Comparison of ENCODE assay signal across 1 cellular context in the genomic region with DNA sequence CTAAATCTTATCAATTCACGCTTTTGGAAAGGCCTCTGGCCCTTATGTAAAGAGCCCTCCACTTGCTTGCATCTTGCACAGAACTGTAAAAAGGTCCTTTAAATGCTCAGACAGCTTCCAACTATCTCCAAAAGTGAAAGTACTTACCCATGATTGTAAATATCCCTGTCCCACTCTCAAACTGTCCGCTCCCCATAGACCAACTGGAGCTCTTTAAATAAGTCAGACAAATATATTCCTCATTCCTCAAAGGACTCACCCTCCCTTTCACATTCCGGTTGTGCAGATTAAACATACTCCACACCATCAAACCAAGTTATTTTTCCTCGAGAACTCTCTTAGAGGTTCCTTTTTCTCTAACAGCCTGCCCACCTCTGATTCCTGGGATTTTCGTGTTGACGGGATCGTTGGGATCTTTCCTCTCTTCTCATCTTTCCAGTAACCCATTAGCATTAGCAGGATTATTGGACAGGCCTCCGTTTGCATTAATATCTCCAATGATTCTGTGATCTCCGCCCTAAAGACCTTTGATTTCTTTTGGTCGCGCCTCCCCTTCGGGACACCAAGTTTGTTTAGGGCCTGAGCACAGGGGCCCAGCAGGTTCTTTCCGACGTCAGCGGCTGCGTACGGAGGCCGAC.
TF ChIP-seq lines count a peak whose summit lies in the region.

No MANE protein-coding gene starts in this region.

TF ChIP-seq in HepG2, 621 proteins besides CTCF, POLR2A, EP300 and RAD21 (continued from another document and continues in another):
- peak; percentile 16; the same call in 1 of the 2 replicates for TF ChIP-seq NR2F2 (IDR thresholded peaks at IDR 0.05; ENCODE audit: borderline replicate concordance, low read depth)
- no peak for TF ChIP-seq MED1 (CRISPR knock-in tag; IDR thresholded peaks at IDR 0.05)
- TF ChIP-seq ZFYVE20 (CRISPR knock-in tag; IDR thresholded peaks at IDR 0.05; ENCODE audit: borderline replicate concordance, low read depth), result no peak
- no peak for TF ChIP-seq ZNF567 (CRISPR knock-in tag; IDR thresholded peaks at IDR 0.05; ENCODE audit: borderline replicate concordance)
- TF ChIP-seq NKX3-1 (CRISPR knock-in tag; IDR thresholded peaks at IDR 0.05), result no peak
- TF ChIP-seq, protein P1, sequence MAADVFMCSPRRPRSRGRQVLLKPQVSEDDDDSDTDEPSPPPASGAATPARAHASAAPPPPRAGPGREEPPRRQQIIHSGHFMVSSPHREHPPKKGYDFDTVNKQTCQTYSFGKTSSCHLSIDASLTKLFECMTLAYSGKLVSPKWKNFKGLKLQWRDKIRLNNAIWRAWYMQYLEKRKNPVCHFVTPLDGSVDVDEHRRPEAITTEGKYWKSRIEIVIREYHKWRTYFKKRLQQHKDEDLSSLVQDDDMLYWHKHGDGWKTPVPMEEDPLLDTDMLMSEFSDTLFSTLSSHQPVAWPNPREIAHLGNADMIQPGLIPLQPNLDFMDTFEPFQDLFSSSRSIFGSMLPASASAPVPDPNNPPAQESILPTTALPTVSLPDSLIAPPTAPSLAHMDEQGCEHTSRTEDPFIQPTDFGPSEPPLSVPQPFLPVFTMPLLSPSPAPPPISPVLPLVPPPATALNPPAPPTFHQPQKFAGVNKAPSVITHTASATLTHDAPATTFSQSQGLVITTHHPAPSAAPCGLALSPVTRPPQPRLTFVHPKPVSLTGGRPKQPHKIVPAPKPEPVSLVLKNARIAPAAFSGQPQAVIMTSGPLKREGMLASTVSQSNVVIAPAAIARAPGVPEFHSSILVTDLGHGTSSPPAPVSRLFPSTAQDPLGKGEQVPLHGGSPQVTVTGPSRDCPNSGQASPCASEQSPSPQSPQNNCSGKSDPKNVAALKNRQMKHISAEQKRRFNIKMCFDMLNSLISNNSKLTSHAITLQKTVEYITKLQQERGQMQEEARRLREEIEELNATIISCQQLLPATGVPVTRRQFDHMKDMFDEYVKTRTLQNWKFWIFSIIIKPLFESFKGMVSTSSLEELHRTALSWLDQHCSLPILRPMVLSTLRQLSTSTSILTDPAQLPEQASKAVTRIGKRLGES (CRISPR knock-in tag; IDR thresholded peaks at IDR 0.05; ENCODE audit: borderline replicate concordance), result no peak
- no peak for TF ChIP-seq LCORL (IDR thresholded peaks at IDR 0.05)
- TF ChIP-seq LCORL (CRISPR knock-in tag; IDR thresholded peaks at IDR 0.05), result 0 out of 2 replicates have a peak, but pooled peaks have one; percentile 24
- no peak for TF ChIP-seq ATRX (CRISPR knock-in tag; IDR thresholded peaks at IDR 0.05; ENCODE audit: borderline replicate concordance)
- TF ChIP-seq, protein P2, sequence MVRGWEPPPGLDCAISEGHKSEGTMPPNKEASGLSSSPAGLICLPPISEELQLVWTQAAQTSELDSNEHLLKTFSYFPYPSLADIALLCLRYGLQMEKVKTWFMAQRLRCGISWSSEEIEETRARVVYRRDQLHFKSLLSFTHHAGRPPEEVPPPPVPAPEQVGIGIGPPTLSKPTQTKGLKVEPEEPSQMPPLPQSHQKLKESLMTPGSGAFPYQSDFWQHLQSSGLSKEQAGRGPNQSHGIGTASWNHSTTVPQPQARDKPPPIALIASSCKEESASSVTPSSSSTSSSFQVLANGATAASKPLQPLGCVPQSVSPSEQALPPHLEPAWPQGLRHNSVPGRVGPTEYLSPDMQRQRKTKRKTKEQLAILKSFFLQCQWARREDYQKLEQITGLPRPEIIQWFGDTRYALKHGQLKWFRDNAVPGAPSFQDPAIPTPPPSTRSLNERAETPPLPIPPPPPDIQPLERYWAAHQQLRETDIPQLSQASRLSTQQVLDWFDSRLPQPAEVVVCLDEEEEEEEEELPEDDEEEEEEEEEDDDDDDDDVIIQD (CRISPR knock-in tag; IDR thresholded peaks at IDR 0.05; ENCODE audit: low read depth), result no peak
- TF ChIP-seq FOXA1 (IDR thresholded peaks at IDR 0.05), result no peak
- peak; percentile 65 for TF ChIP-seq FOXA1 (CRISPR knock-in tag; IDR thresholded peaks at IDR 0.05)
- no peak for TF ChIP-seq ZFP62 (CRISPR knock-in tag; IDR thresholded peaks at IDR 0.05)
- TF ChIP-seq JARID2 (CRISPR knock-in tag; IDR thresholded peaks at IDR 0.05; ENCODE audit: insufficient replicate concordance), result no peak
- no peak for TF ChIP-seq NR2C2 (CRISPR knock-in tag; IDR thresholded peaks at IDR 0.05; ENCODE audit: borderline replicate concordance)
- no peak for TF ChIP-seq FOXO1 (CRISPR knock-in tag; IDR thresholded peaks at IDR 0.05)
- no peak for TF ChIP-seq FOXC1 (CRISPR knock-in tag; IDR thresholded peaks at IDR 0.05; ENCODE audit: borderline replicate concordance)
- TF ChIP-seq PHB2 (IDR thresholded peaks at IDR 0.05; ENCODE audit: partially characterized antibody), result no peak
- no peak for TF ChIP-seq SALL2 (CRISPR knock-in tag; IDR thresholded peaks at IDR 0.05)
- no peak for TF ChIP-seq HMGA1 (CRISPR knock-in tag; conservative IDR thresholded peaks at IDR 0.05)
- no peak for TF ChIP-seq ZNF562 (CRISPR knock-in tag; IDR thresholded peaks at IDR 0.05; ENCODE audit: borderline replicate concordance)
- no peak for TF ChIP-seq ZNF430 (CRISPR knock-in tag; IDR thresholded peaks at IDR 0.05)
- no peak for TF ChIP-seq SOX5 (CRISPR knock-in tag; IDR thresholded peaks at IDR 0.05; ENCODE audit: borderline replicate concordance)
- TF ChIP-seq ZNF768 (CRISPR knock-in tag; IDR thresholded peaks at IDR 0.05), result no peak
- no peak for TF ChIP-seq NFYC (CRISPR knock-in tag; IDR thresholded peaks at IDR 0.05)
- TF ChIP-seq HMG20B (CRISPR knock-in tag; conservative IDR thresholded peaks at IDR 0.05), result no peak
- TF ChIP-seq MAZ (IDR thresholded peaks at IDR 0.05; ENCODE audit: borderline replicate concordance, low read depth, low read length), result no peak
- TF ChIP-seq MAZ (CRISPR knock-in tag; IDR thresholded peaks at IDR 0.05; ENCODE audit: low read depth), result 0 out of 2 replicates have a peak, but pooled peaks have one; percentile 57
- no peak for TF ChIP-seq TEAD3 (CRISPR knock-in tag; optimal IDR thresholded peaks at IDR 0.05; ENCODE audit: borderline replicate concordance)
- no peak for TF ChIP-seq SNRNP70 (IDR thresholded peaks at IDR 0.05; ENCODE audit: low read depth, low read length)
- TF ChIP-seq SAP130 (CRISPR knock-in tag; IDR thresholded peaks at IDR 0.05; ENCODE audit: low read depth), result 0 out of 2 replicates have a peak, but pooled peaks have one; percentile 11
- no peak for TF ChIP-seq GTF3A (CRISPR knock-in tag; conservative IDR thresholded peaks at IDR 0.05)
- no peak for TF ChIP-seq GPN1 (CRISPR knock-in tag; IDR thresholded peaks at IDR 0.05; ENCODE audit: borderline replicate concordance)
- TF ChIP-seq MAFK (conservative IDR thresholded peaks at IDR 0.05 in 1 of 2, IDR thresholded peaks at IDR 0.05 in 1 of 2; ENCODE audit: low read length in 2 of 2), result no peak
- no peak for TF ChIP-seq ATF7-NPFF (CRISPR knock-in tag; IDR thresholded peaks at IDR 0.05; ENCODE audit: low read depth)
- TF ChIP-seq CC2D1A (CRISPR knock-in tag; IDR thresholded peaks at IDR 0.05), result no peak
- no peak for TF ChIP-seq RFXAP (CRISPR knock-in tag; IDR thresholded peaks at IDR 0.05; ENCODE audit: borderline replicate concordance)
- no peak for TF ChIP-seq RBAK (CRISPR knock-in tag; IDR thresholded peaks at IDR 0.05)
- TF ChIP-seq, protein P3, sequence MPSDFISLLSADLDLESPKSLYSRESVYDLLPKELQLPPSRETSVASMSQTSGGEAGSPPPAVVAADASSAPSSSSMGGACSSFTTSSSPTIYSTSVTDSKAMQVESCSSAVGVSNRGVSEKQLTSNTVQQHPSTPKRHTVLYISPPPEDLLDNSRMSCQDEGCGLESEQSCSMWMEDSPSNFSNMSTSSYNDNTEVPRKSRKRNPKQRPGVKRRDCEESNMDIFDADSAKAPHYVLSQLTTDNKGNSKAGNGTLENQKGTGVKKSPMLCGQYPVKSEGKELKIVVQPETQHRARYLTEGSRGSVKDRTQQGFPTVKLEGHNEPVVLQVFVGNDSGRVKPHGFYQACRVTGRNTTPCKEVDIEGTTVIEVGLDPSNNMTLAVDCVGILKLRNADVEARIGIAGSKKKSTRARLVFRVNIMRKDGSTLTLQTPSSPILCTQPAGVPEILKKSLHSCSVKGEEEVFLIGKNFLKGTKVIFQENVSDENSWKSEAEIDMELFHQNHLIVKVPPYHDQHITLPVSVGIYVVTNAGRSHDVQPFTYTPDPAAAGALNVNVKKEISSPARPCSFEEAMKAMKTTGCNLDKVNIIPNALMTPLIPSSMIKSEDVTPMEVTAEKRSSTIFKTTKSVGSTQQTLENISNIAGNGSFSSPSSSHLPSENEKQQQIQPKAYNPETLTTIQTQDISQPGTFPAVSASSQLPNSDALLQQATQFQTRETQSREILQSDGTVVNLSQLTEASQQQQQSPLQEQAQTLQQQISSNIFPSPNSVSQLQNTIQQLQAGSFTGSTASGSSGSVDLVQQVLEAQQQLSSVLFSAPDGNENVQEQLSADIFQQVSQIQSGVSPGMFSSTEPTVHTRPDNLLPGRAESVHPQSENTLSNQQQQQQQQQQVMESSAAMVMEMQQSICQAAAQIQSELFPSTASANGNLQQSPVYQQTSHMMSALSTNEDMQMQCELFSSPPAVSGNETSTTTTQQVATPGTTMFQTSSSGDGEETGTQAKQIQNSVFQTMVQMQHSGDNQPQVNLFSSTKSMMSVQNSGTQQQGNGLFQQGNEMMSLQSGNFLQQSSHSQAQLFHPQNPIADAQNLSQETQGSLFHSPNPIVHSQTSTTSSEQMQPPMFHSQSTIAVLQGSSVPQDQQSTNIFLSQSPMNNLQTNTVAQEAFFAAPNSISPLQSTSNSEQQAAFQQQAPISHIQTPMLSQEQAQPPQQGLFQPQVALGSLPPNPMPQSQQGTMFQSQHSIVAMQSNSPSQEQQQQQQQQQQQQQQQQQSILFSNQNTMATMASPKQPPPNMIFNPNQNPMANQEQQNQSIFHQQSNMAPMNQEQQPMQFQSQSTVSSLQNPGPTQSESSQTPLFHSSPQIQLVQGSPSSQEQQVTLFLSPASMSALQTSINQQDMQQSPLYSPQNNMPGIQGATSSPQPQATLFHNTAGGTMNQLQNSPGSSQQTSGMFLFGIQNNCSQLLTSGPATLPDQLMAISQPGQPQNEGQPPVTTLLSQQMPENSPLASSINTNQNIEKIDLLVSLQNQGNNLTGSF (CRISPR knock-in tag; IDR thresholded peaks at IDR 0.05), result no peak
- TF ChIP-seq, protein P4, sequence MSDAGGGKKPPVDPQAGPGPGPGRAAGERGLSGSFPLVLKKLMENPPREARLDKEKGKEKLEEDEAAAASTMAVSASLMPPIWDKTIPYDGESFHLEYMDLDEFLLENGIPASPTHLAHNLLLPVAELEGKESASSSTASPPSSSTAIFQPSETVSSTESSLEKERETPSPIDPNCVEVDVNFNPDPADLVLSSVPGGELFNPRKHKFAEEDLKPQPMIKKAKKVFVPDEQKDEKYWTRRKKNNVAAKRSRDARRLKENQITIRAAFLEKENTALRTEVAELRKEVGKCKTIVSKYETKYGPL (CRISPR knock-in tag; IDR thresholded peaks at IDR 0.05), result no peak
- TF ChIP-seq ZNF558 (CRISPR knock-in tag; IDR thresholded peaks at IDR 0.05; ENCODE audit: borderline replicate concordance), result 0 out of 2 replicates have a peak, but pooled peaks have one; percentile 81
- no peak for TF ChIP-seq KDM6A (CRISPR knock-in tag; IDR thresholded peaks at IDR 0.05; ENCODE audit: low read depth)
- TF ChIP-seq SIX1 (CRISPR knock-in tag; IDR thresholded peaks at IDR 0.05; ENCODE audit: borderline replicate concordance), result no peak
- TF ChIP-seq, protein P5, sequence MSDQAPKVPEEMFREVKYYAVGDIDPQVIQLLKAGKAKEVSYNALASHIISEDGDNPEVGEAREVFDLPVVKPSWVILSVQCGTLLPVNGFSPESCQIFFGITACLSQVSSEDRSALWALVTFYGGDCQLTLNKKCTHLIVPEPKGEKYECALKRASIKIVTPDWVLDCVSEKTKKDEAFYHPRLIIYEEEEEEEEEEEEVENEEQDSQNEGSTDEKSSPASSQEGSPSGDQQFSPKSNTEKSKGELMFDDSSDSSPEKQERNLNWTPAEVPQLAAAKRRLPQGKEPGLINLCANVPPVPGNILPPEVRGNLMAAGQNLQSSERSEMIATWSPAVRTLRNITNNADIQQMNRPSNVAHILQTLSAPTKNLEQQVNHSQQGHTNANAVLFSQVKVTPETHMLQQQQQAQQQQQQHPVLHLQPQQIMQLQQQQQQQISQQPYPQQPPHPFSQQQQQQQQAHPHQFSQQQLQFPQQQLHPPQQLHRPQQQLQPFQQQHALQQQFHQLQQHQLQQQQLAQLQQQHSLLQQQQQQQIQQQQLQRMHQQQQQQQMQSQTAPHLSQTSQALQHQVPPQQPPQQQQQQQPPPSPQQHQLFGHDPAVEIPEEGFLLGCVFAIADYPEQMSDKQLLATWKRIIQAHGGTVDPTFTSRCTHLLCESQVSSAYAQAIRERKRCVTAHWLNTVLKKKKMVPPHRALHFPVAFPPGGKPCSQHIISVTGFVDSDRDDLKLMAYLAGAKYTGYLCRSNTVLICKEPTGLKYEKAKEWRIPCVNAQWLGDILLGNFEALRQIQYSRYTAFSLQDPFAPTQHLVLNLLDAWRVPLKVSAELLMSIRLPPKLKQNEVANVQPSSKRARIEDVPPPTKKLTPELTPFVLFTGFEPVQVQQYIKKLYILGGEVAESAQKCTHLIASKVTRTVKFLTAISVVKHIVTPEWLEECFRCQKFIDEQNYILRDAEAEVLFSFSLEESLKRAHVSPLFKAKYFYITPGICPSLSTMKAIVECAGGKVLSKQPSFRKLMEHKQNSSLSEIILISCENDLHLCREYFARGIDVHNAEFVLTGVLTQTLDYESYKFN (CRISPR knock-in tag; conservative IDR thresholded peaks at IDR 0.05), result no peak; the same call in 1 of the 2 replicates
- TF ChIP-seq ZNF570 (CRISPR knock-in tag; IDR thresholded peaks at IDR 0.05; ENCODE audit: borderline replicate concordance), result 0 out of 2 replicates have a peak, but pooled peaks have one; percentile 39
- TF ChIP-seq, protein P6, sequence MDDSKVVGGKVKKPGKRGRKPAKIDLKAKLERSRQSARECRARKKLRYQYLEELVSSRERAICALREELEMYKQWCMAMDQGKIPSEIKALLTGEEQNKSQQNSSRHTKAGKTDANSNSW (CRISPR knock-in tag; IDR thresholded peaks at IDR 0.05; ENCODE audit: borderline replicate concordance), result no peak
- TF ChIP-seq, protein P7, sequence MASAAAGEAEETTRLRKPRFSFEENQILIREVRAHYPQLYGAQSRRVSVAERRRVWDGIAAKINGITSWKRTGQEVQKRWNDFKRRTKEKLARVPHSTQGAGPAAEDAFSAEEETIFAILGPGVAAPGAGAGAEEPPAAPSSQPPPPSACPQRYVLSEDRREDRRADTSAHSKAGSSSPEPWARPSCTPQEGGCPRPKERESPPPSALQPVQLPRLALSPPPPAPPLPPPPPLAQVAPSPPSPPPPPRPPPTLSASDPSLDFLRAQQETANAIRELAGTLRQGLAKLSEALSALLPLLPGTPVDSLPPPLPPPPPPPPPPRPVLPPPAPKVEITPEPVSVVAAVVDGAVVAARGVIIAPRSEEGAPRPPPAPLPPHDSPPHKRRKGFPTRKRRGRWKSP (CRISPR knock-in tag; IDR thresholded peaks at IDR 0.05), result no peak
- TF ChIP-seq ZBTB21 (CRISPR knock-in tag; IDR thresholded peaks at IDR 0.05), result peak; percentile 19; the same call in 1 of the 2 replicates
- TF ChIP-seq ZNF12 (CRISPR knock-in tag; IDR thresholded peaks at IDR 0.05), result no peak
- TF ChIP-seq, protein P8, sequence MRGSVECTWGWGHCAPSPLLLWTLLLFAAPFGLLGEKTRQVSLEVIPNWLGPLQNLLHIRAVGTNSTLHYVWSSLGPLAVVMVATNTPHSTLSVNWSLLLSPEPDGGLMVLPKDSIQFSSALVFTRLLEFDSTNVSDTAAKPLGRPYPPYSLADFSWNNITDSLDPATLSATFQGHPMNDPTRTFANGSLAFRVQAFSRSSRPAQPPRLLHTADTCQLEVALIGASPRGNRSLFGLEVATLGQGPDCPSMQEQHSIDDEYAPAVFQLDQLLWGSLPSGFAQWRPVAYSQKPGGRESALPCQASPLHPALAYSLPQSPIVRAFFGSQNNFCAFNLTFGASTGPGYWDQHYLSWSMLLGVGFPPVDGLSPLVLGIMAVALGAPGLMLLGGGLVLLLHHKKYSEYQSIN (CRISPR knock-in tag; IDR thresholded peaks at IDR 0.05; ENCODE audit: borderline replicate concordance), result no peak
